ENCODE assay signal across 1 cellular context in the genomic region with DNA sequence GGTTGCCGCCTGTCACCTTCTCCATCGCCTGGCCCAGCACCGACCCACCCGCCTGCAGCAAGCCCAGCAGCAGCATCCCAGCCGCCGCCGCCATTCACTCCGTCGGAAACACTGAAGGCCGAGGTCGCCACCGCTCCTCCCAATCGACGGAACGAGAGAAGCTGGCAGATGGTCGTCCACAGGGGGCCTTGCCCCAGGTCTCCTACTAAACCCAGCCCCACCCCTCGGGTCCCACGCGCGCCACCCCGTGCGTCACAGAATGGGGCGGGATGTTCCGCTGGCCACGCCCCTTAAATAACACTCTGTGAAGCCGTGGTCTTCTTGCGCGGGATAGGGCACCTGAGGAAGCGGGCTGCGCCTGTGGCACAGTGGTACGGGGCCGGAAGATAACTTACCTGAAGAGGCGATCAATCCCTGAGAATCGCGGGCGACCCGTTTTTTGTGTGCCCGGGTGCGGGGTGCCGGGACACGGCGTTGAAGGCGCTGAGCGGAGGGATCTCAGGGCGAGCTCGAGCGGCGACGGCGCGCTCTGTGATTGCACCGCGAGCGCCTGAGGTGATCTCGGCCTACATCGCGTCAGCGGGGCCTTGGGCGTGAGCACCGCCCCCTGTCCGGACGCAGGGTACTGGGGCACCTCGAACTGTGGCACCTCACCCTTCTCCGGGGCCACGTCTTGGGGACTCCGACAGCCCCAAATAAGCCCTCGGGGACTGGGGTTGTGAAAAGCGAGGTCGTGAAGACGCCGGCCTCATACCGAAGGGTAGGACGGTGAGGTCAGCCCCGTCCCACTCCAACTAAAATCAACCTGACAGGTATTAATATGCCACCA.
TF ChIP-seq lines count a peak whose summit lies in the region.

A gene (minus strand): TSS at position 207 of the 829 bp plus-strand sequence. CDS start 113 bp downstream, at position 94.

TF ChIP-seq in K562, 482 proteins besides CTCF, POLR2A, EP300 and RAD21 (continued from another document):
- TF ChIP-seq, protein P1, sequence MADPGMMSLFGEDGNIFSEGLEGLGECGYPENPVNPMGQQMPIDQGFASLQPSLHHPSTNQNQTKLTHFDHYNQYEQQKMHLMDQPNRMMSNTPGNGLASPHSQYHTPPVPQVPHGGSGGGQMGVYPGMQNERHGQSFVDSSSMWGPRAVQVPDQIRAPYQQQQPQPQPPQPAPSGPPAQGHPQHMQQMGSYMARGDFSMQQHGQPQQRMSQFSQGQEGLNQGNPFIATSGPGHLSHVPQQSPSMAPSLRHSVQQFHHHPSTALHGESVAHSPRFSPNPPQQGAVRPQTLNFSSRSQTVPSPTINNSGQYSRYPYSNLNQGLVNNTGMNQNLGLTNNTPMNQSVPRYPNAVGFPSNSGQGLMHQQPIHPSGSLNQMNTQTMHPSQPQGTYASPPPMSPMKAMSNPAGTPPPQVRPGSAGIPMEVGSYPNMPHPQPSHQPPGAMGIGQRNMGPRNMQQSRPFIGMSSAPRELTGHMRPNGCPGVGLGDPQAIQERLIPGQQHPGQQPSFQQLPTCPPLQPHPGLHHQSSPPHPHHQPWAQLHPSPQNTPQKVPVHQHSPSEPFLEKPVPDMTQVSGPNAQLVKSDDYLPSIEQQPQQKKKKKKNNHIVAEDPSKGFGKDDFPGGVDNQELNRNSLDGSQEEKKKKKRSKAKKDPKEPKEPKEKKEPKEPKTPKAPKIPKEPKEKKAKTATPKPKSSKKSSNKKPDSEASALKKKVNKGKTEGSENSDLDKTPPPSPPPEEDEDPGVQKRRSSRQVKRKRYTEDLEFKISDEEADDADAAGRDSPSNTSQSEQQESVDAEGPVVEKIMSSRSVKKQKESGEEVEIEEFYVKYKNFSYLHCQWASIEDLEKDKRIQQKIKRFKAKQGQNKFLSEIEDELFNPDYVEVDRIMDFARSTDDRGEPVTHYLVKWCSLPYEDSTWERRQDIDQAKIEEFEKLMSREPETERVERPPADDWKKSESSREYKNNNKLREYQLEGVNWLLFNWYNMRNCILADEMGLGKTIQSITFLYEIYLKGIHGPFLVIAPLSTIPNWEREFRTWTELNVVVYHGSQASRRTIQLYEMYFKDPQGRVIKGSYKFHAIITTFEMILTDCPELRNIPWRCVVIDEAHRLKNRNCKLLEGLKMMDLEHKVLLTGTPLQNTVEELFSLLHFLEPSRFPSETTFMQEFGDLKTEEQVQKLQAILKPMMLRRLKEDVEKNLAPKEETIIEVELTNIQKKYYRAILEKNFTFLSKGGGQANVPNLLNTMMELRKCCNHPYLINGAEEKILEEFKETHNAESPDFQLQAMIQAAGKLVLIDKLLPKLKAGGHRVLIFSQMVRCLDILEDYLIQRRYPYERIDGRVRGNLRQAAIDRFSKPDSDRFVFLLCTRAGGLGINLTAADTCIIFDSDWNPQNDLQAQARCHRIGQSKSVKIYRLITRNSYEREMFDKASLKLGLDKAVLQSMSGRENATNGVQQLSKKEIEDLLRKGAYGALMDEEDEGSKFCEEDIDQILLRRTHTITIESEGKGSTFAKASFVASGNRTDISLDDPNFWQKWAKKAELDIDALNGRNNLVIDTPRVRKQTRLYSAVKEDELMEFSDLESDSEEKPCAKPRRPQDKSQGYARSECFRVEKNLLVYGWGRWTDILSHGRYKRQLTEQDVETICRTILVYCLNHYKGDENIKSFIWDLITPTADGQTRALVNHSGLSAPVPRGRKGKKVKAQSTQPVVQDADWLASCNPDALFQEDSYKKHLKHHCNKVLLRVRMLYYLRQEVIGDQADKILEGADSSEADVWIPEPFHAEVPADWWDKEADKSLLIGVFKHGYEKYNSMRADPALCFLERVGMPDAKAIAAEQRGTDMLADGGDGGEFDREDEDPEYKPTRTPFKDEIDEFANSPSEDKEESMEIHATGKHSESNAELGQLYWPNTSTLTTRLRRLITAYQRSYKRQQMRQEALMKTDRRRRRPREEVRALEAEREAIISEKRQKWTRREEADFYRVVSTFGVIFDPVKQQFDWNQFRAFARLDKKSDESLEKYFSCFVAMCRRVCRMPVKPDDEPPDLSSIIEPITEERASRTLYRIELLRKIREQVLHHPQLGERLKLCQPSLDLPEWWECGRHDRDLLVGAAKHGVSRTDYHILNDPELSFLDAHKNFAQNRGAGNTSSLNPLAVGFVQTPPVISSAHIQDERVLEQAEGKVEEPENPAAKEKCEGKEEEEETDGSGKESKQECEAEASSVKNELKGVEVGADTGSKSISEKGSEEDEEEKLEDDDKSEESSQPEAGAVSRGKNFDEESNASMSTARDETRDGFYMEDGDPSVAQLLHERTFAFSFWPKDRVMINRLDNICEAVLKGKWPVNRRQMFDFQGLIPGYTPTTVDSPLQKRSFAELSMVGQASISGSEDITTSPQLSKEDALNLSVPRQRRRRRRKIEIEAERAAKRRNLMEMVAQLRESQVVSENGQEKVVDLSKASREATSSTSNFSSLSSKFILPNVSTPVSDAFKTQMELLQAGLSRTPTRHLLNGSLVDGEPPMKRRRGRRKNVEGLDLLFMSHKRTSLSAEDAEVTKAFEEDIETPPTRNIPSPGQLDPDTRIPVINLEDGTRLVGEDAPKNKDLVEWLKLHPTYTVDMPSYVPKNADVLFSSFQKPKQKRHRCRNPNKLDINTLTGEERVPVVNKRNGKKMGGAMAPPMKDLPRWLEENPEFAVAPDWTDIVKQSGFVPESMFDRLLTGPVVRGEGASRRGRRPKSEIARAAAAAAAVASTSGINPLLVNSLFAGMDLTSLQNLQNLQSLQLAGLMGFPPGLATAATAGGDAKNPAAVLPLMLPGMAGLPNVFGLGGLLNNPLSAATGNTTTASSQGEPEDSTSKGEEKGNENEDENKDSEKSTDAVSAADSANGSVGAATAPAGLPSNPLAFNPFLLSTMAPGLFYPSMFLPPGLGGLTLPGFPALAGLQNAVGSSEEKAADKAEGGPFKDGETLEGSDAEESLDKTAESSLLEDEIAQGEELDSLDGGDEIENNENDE (IDR thresholded peaks at IDR 0.05; ENCODE audit: low read depth, low read length) = no peak
- TF ChIP-seq HDAC8 (tag; IDR thresholded peaks at IDR 0.05) (no peak), CREB1 (IDR thresholded peaks at IDR 0.05) (peak; percentile 94), CREB1 (CRISPR knock-in tag; IDR thresholded peaks at IDR 0.05) (peak; percentile 93), BMI1 (IDR thresholded peaks at IDR 0.05; ENCODE audit: low read length) (no peak), SETDB1 (IDR thresholded peaks at IDR 0.05; ENCODE audit: low read length) (no peak), CHD2 (IDR thresholded peaks at IDR 0.05; ENCODE audit: low read depth, low read length) (peak; percentile 92), SMARCA4 (IDR thresholded peaks at IDR 0.05) (no peak), CBX3 (IDR thresholded peaks at IDR 0.05; ENCODE audit: borderline replicate concordance in 1 of 2, low read length in 2 of 2) (peak in 1 of 2 experiments; percentile 86; a peak in 2 of 3 replicates), GATAD2A (IDR thresholded peaks at IDR 0.05) (peak; percentile 93; the same call in 1 of the 2 replicates), ZNF408 (CRISPR knock-in tag; IDR thresholded peaks at IDR 0.05; ENCODE audit: low read depth) (no peak), ZNF174 (CRISPR knock-in tag; IDR thresholded peaks at IDR 0.05) (no peak), XRCC5 (IDR thresholded peaks at IDR 0.05; ENCODE audit: low read depth, low read length) (peak; percentile 83), SNIP1 (IDR thresholded peaks at IDR 0.05; ENCODE audit: low read depth) (no peak), KDM4B (IDR thresholded peaks at IDR 0.05; ENCODE audit: borderline replicate concordance in 2 of 2, low read depth in 1 of 2) (peak in 1 of 2 experiments; percentile 75; a peak in 1 of 4 replicates), SUPT5H (IDR thresholded peaks at IDR 0.05) (peak; percentile 91), TAF1 (IDR thresholded peaks at IDR 0.05; ENCODE audit: control insufficient read depth, extremely low read depth, insufficient read depth, low read length, severe bottlenecking) (peak; percentile 79), ZNF316 (IDR thresholded peaks at IDR 0.05) (no peak), SMAD4 (CRISPR knock-in tag; conservative IDR thresholded peaks at IDR 0.05) (peak; percentile 91), RUNX1 (IDR thresholded peaks at IDR 0.05; ENCODE audit: low read depth) (no peak), NR2F6 (CRISPR knock-in tag; IDR thresholded peaks at IDR 0.05) (no peak), PML (IDR thresholded peaks at IDR 0.05; ENCODE audit: low read length) (peak; percentile 87), FOXA1 (IDR thresholded peaks at IDR 0.05; ENCODE audit: borderline replicate concordance) (no peak), GABPA (tag; conservative IDR thresholded peaks at IDR 0.05; ENCODE audit: low read depth) (peak; percentile 12; the same call in 1 of the 2 replicates), ARID1B (IDR thresholded peaks at IDR 0.05) (peak; percentile 78), ARNT (IDR thresholded peaks at IDR 0.05) (peak; percentile 61 to 72; a peak in 2 of 4 replicates), KDM2B (CRISPR knock-in tag; IDR thresholded peaks at IDR 0.05) (peak; percentile 90; the same call in 1 of the 2 replicates)
- TF ChIP-seq, protein P2, sequence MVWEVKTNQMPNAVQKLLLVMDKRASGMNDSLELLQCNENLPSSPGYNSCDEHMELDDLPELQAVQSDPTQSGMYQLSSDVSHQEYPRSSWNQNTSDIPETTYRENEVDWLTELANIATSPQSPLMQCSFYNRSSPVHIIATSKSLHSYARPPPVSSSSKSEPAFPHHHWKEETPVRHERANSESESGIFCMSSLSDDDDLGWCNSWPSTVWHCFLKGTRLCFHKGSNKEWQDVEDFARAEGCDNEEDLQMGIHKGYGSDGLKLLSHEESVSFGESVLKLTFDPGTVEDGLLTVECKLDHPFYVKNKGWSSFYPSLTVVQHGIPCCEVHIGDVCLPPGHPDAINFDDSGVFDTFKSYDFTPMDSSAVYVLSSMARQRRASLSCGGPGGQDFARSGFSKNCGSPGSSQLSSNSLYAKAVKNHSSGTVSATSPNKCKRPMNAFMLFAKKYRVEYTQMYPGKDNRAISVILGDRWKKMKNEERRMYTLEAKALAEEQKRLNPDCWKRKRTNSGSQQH (CRISPR knock-in tag; IDR thresholded peaks at IDR 0.05) = no peak; the same call in 1 of the 2 replicates
- TF ChIP-seq, protein P3, sequence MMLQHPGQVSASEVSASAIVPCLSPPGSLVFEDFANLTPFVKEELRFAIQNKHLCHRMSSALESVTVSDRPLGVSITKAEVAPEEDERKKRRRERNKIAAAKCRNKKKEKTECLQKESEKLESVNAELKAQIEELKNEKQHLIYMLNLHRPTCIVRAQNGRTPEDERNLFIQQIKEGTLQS (IDR thresholded peaks at IDR 0.05) = peak; percentile 89
- TF ChIP-seq, protein P3 (CRISPR knock-in tag; conservative IDR thresholded peaks at IDR 0.05) = no peak
- TF ChIP-seq, protein P4, sequence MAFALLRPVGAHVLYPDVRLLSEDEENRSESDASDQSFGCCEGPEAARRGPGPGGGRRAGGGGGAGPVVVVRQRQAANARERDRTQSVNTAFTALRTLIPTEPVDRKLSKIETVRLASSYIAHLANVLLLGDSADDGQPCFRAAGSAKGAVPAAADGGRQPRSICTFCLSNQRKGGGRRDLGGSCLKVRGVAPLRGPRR (CRISPR knock-in tag; IDR thresholded peaks at IDR 0.05) = no peak
